Comparison of ENCODE assay signal across 8 cellular contexts in the genomic region with DNA sequence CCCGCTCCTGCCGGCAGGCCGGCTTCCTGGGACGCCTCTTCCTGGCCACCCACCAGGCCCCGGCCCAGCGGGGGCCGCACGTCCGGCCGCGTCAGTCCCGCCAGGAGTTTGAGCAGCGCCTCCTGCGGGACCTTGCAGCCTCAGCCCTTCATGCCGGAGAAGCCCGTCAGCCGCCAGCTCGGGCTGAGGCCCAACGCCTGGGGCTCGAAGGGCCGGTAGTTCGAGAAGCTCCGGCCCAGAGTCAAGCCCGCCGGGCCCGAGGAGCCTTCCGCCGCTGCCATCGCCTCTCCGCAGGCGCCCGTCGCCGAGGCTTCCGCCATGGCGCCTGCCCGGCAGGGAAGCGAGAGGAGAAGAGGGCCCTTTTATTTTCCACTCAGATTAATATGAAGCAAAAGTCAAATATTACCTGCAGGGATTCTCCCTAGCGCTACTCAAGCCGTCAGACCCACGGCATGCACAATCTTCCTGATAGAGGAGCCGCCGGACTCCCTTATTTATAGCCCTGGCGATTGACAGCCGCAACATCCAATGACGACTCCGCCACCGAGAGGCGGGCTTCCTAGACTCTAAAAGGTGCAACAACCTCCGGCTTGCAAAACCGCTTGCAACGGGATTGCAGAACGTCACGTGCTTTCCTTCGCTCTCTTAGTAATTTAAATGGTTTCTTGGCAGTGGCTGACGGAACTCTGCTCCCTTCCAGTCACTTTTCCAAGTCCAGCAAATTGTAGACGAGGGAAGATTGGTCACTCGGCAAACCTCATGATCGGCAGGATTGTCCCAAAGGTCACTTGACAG. TPM values are rescaled to one million over a fixed set of nuclear protein-coding genes. Genes with fewer than 3 reads are reported as not detected.
A peak's percentile ranks its signal among the peaks of the same experiment; 100 is the strongest.
DNase-seq lines count a peak whose midpoint lies in the region; ATAC-seq and TF ChIP-seq lines count a peak whose summit lies in the region.

A gene with protein sequence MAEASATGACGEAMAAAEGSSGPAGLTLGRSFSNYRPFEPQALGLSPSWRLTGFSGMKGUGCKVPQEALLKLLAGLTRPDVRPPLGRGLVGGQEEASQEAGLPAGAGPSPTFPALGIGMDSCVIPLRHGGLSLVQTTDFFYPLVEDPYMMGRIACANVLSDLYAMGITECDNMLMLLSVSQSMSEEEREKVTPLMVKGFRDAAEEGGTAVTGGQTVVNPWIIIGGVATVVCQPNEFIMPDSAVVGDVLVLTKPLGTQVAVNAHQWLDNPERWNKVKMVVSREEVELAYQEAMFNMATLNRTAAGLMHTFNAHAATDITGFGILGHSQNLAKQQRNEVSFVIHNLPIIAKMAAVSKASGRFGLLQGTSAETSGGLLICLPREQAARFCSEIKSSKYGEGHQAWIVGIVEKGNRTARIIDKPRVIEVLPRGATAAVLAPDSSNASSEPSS (minus strand): TSS at position 467 of the 795 bp plus-strand sequence. CDS start 147 bp downstream, at position 320.

- peak within 1 kb of the TSS; percentile 68 for H3K27ac ChIP-seq in OCI-LY3 (ENCODE audit: low read length)

- no peaks in the 10 kb centered on the region for H3K27me3 Mint-ChIP-seq in Calu3 (ENCODE audit: unreplicated experiment)

- peak within 1 kb of the TSS; percentile 76 for H3K4me3 Mint-ChIP-seq in Calu3 (ENCODE audit: low read depth, unreplicated experiment)

- H2AFZ ChIP-seq in OCI-LY3 (ENCODE audit: low read depth, low read length), result peak within 1 kb of the TSS; percentile 88

- H3K4me3 ChIP-seq in OCI-LY3 (ENCODE audit: low read length), result peak within 1 kb of the TSS; percentile 89
- H3K4me3 ChIP-seq in epithelial cell of esophagus (ENCODE audit: low read length), result peak within 1 kb of the TSS; percentile 88
- peak within 1 kb of the TSS; percentile 90 for H3K4me3 ChIP-seq in mononuclear cell (ENCODE audit: low read length)

- peaks cover 63% of the 10 kb centered on the region for H3K36me3 Mint-ChIP-seq in Calu3 (ENCODE audit: insufficient read depth, unreplicated experiment)

- TSS peak; percentile 74 for BruUV-seq in Calu3 (replicated peaks; lab: Mats Ljungman, UMichigan)

- TF ChIP-seq CTCF in Calu3 (IDR thresholded peaks at IDR 0.05; ENCODE audit: unreplicated experiment) (no peak), OCI-LY3 (IDR thresholded peaks at IDR 0.05; ENCODE audit: low read depth, low read length) (peak; percentile 46), epithelial cell of esophagus (IDR thresholded peaks at IDR 0.05; ENCODE audit: insufficient read depth, low read depth, low read length, missing control alignments) (peak; percentile 20)

- H3K27ac Mint-ChIP-seq in Calu3 (ENCODE audit: unreplicated experiment), result peak within 1 kb of the TSS; percentile 98

- H3K9me3 ChIP-seq in OCI-LY3 (ENCODE audit: insufficient read depth, low read length), result no peaks in the 10 kb centered on the region
- no peaks in the 10 kb centered on the region for H3K9me3 ChIP-seq in mononuclear cell (ENCODE audit: low read depth, low read length)

- H3K79me2 ChIP-seq in OCI-LY3 (ENCODE audit: low read length), result peaks cover 18% of the 10 kb centered on the region

- H3K4me1 ChIP-seq in OCI-LY3 (ENCODE audit: low read length) (peaks cover 18% of the 10 kb centered on the region), mononuclear cell (ENCODE audit: insufficient read depth, low read length) (peaks cover 36% of the 10 kb centered on the region)

- no peaks in the 10 kb centered on the region for H4K20me1 ChIP-seq in OCI-LY3 (ENCODE audit: insufficient read depth, low read length)

- H3K27me3 ChIP-seq in OCI-LY3 (ENCODE audit: low read depth, low read length) (no peaks in the 10 kb centered on the region), mononuclear cell (ENCODE audit: insufficient read depth, low read length) (no peaks in the 10 kb centered on the region)

- CTCF ChIA-PET in Calu3 (lab: Charles Lee), result no interaction called here

- ATAC-seq in GM21381 (IDR thresholded peaks at IDR 0.05; ENCODE audit: unreplicated experiment), result peak; percentile 75

- peaks cover 53% of the 10 kb centered on the region for H3K4me1 Mint-ChIP-seq in Calu3 (ENCODE audit: low read depth, unreplicated experiment)

- DNase-seq in Calu3, result peak; percentile 97
- DNase-seq in HuH-7.5 (ENCODE audit: low spot score), result peak; percentile 83
- peak; percentile 93 for DNase-seq in activated T-cell treated with anti-CD3 and anti-CD28 coated beads for 1 hour (ENCODE audit: low read depth)
- peak; percentile 98 for DNase-seq in epithelial cell of esophagus (ENCODE audit: low read depth)
- DNase-seq in stimulated activated CD8-positive, alpha-beta memory T cell treated with anti-CD3 and anti-CD28 coated beads, Interleukin-4, amount 100 ng/mL, for 1 hour (ENCODE audit: low read depth in 2 of 2, low spot score in 1 of 2), result peak; percentile 86 to 91

- intact Hi-C loops in Calu3 (cut with micrococcal nuclease; ENCODE audit: unreplicated experiment), result loop anchor here (2.0 to 5.0 kb wide), 2 partner anchors 15 to 82 kb away; a partner anchor contains a TSS

- H3K36me3 ChIP-seq in OCI-LY3 (replicated peaks; ENCODE audit: low read depth, low read length), result peaks cover 22% of the 10 kb centered on the region

- peaks cover 2% of the 10 kb centered on the region for H3K9me3 Mint-ChIP-seq in Calu3 (ENCODE audit: low read depth, unreplicated experiment)

- peak within 1 kb of the TSS; percentile 89 for H3K4me2 ChIP-seq in OCI-LY3 (ENCODE audit: low read length)

- peak within 1 kb of the TSS; percentile 83 for H3K9ac ChIP-seq in OCI-LY3 (ENCODE audit: low read length)

RNA-seq across cellular contexts. Expression of the gene that starts here (rescaled TPM):
- 85.0 and 109 TPM in 2 replicates for total RNA-seq in Calu3 (2022)
- total RNA-seq in mononuclear cell, result 11.4 TPM

Comparison
In these comparisons a context has a peak if more than half of its experiments do, and no peak if none do; other contexts are left out.
1. Peak in every context shown above with its lines: DNase-seq, ATAC-seq, H3K4me3 ChIP-seq and H3K27ac ChIP-seq.